22 cellular contexts compared by ENCODE assay signal in the genomic region with DNA sequence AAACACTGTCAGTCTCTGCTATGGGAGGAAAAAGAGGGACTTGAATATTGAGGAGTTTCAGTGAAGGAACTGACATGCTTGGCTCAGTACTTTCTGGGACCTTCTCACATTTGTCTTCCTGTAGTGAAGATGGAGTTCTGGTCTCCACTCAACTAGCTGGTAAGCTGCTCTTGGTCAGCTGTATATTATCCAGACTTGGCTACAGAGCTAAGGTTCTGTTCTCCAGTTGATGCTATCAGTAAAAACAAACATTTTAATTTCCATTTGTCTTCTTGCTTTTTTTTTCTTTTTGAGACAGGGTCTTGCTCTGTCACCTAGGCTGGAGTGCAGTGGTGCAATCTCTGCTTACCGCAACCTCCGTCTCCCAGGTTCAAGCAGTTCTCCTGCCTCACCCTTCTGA.
"Had no signal": no experiment of that assay in that cellular context is flagged by ENCODE, and none has a peak within 500 bp of the region (broad histone marks: within the 10 kb centered on the region; RNA-seq: fewer than 3 reads in every experiment).

No MANE protein-coding gene starts in this region.

- H3K27me3 Mint-ChIP-seq: activated CD4-positive, alpha-beta memory T cell treated with anti-CD3 and anti-CD28 coated beads, Interleukin-2, amount 10 ng/mL, durations not matched to agents 7 days and 5 days; activated CD4-positive, alpha-beta T cell treated with anti-CD3 and anti-CD28 coated beads, Interleukin-2, amount 10 ng/mL, durations not matched to agents 7 days and 5 days; stimulated activated naive B cell treated with anti-CD40 and anti-IgM and Interleukin-4, amounts not matched to agents 10 μg/mL and 1 μg/mL and 100 μg/mL, for 72 hours had no signal

- H3K9me3 ChIP-seq: breast epithelium, esophagus squamous epithelium, left ventricle myocardium inferior, pancreas, prostate gland, right atrium auricular region, stomach, thyroid gland, upper lobe of right lung had no signal

- H3K36me3 ChIP-seq: breast epithelium, pancreas, prostate gland, thyroid gland had no signal

- H2AFZ ChIP-seq: hepatocyte had no signal

- H3K4me2 ChIP-seq: hepatocyte had no signal

- H3K9me3 Mint-ChIP-seq: activated CD4-positive, alpha-beta memory T cell treated with anti-CD3 and anti-CD28 coated beads, Interleukin-2, amount 10 ng/mL, durations not matched to agents 7 days and 5 days; activated CD4-positive, alpha-beta T cell treated with anti-CD3 and anti-CD28 coated beads, Interleukin-2, amount 10 ng/mL, durations not matched to agents 7 days and 5 days; activated naive CD4-positive, alpha-beta T cell treated with anti-CD3 and anti-CD28 coated beads, Interleukin-2, amount 50 U/mL, for 72 hours; stimulated activated naive B cell treated with anti-CD40 and anti-IgM and Interleukin-4, amounts not matched to agents 10 μg/mL and 1 μg/mL and 100 μg/mL, for 72 hours had no signal

- H3K27ac ChIP-seq: breast epithelium, epithelial cell of prostate, esophagus squamous epithelium, hepatocyte, left ventricle myocardium inferior, pancreas, prostate gland, right atrium auricular region, thyroid gland, upper lobe of right lung had no signal

- DNase-seq: activated CD4-positive, alpha-beta memory T cell treated with anti-CD3 and anti-CD28 coated beads, Interleukin-2, amount 10 ng/mL, durations not matched to agents 7 days and 5 days; activated CD4-positive, alpha-beta T cell treated with anti-CD3 and anti-CD28 coated beads for 1 hour; activated CD4-positive, alpha-beta T cell treated with anti-CD3 and anti-CD28 coated beads, Interleukin-2, amount 10 ng/mL, durations not matched to agents 7 days and 5 days; activated naive CD4-positive, alpha-beta T cell; effector CD4-positive, alpha-beta T cell; esophagus squamous epithelium; foreskin melanocyte; islet precursor cell; left ventricle myocardium inferior; stimulated activated CD4-positive, alpha-beta T cell treated with anti-CD3 and anti-CD28 coated beads, Interleukin-15, amount 100 ng/mL, for 24 hours; stimulated activated CD4-positive, alpha-beta T cell treated with anti-CD3 and anti-CD28 coated beads, Interleukin-2, amount 100 ng/mL, for 24 hours; stimulated activated naive B cell treated with anti-CD40 and anti-IgM and Interleukin-4, amounts not matched to agents 10 μg/mL and 1 μg/mL and 100 μg/mL, for 72 hours; upper lobe of right lung had no signal

- H3K27ac Mint-ChIP-seq: activated CD4-positive, alpha-beta memory T cell treated with anti-CD3 and anti-CD28 coated beads, Interleukin-2, amount 10 ng/mL, durations not matched to agents 7 days and 5 days; activated CD4-positive, alpha-beta T cell treated with anti-CD3 and anti-CD28 coated beads, Interleukin-2, amount 10 ng/mL, durations not matched to agents 7 days and 5 days; stimulated activated naive B cell treated with anti-CD40 and anti-IgM and Interleukin-4, amounts not matched to agents 10 μg/mL and 1 μg/mL and 100 μg/mL, for 72 hours had no signal

- H3K27me3 ChIP-seq: breast epithelium, esophagus squamous epithelium, hepatocyte, pancreas, right atrium auricular region, stomach, thyroid gland, upper lobe of right lung had no signal

- H3K4me1 ChIP-seq: breast epithelium, prostate gland had no signal

- ATAC-seq: activated naive CD4-positive, alpha-beta T cell treated with anti-CD3 and anti-CD28 coated beads, Interleukin-2, amount 50 U/mL, for 72 hours; pancreas; stimulated activated naive B cell treated with anti-CD40 and anti-IgM and Interleukin-4, amounts not matched to agents 10 μg/mL and 1 μg/mL and 100 μg/mL, for 72 hours; upper lobe of right lung had no signal

- H3K4me3 ChIP-seq: breast epithelium, esophagus squamous epithelium, hepatocyte, left ventricle myocardium inferior, pancreas, prostate gland, right atrium auricular region, stomach, thyroid gland, upper lobe of right lung had no signal

- H3K4me3 Mint-ChIP-seq: activated CD4-positive, alpha-beta memory T cell treated with anti-CD3 and anti-CD28 coated beads, Interleukin-2, amount 10 ng/mL, durations not matched to agents 7 days and 5 days; activated CD4-positive, alpha-beta T cell treated with anti-CD3 and anti-CD28 coated beads, Interleukin-2, amount 10 ng/mL, durations not matched to agents 7 days and 5 days; stimulated activated naive B cell treated with anti-CD40 and anti-IgM and Interleukin-4, amounts not matched to agents 10 μg/mL and 1 μg/mL and 100 μg/mL, for 72 hours had no signal
